Comparison of ENCODE assay signal across 1 cellular context in genomic region chr19:38233740-38234251, GRCh38.
TF ChIP-seq lines count a peak whose summit lies in the region.

No MANE protein-coding gene starts in this region.

TF ChIP-seq in IMR-90, 13 proteins besides CTCF, POLR2A, EP300 and RAD21 (continued from another document):
- TF ChIP-seq ELK1 (IDR thresholded peaks at IDR 0.05; ENCODE audit: borderline replicate concordance, low read depth, low read length), result no peak
